ENCODE assay signal across 12 cellular contexts in genomic region chr3:174408310-174408709, GRCh38.
DNase-seq lines count a peak whose midpoint lies in the region; TF ChIP-seq lines count a peak whose summit lies in the region.
"Had no signal": no experiment of that assay in that cellular context is flagged by ENCODE, and none has a peak within 500 bp of the region (broad histone marks: within the 10 kb centered on the region; RNA-seq: fewer than 3 reads in every experiment).

No MANE protein-coding gene starts in this region.

- TF ChIP-seq CTCF in fibroblast of the aortic adventitia (IDR thresholded peaks at IDR 0.05; ENCODE audit: insufficient read depth, low read length), result no peak

- H3K4me3 ChIP-seq in fibroblast of the aortic adventitia (ENCODE audit: low read depth, low read length), result no peak overlapping the region
- H3K4me3 ChIP-seq: transverse colon had no signal

- DNase-seq in GM03348 (ENCODE audit: low spot score) (peak; percentile 48), amniotic epithelial cell (ENCODE audit: low read depth) (peak; percentile 15), fibroblast of the aortic adventitia (ENCODE audit: low read depth) (peak; percentile 43), renal cortical epithelial cell (ENCODE audit: low read depth) (peak; percentile 59), NCI-H1930 (lab: John Stamatoyannopoulos, UW) (no peak), anterior cingulate cortex (lab: John Stamatoyannopoulos, UW) (no peak)
- no peak for DNase-seq in stimulated activated naive CD4-positive, alpha-beta T cell treated with Interleukin-2 at 50 U/mL for 16 hours (lab: John Stamatoyannopoulos, UW)
- DNase-seq: MV-4-11, NCI-H2029, NCI-H446 treated with DMSO at 0.1 percent for 48 hours, T-cell, transverse colon had no signal

Comparison
In these comparisons a context has a peak if more than half of its experiments do, and no peak if none do; other contexts are left out.
1. DNase-seq: peak in GM03348 (single experiment), amniotic epithelial cell (single experiment), fibroblast of the aortic adventitia (single experiment) and renal cortical epithelial cell (single experiment); none in NCI-H1930 (0 of 2), stimulated activated naive CD4-positive, alpha-beta T cell treated with Interleukin-2 at 50 U/mL for 16 hours (single experiment) and anterior cingulate cortex (0 of 58).